31 cellular contexts compared by ENCODE assay signal in the genomic region with DNA sequence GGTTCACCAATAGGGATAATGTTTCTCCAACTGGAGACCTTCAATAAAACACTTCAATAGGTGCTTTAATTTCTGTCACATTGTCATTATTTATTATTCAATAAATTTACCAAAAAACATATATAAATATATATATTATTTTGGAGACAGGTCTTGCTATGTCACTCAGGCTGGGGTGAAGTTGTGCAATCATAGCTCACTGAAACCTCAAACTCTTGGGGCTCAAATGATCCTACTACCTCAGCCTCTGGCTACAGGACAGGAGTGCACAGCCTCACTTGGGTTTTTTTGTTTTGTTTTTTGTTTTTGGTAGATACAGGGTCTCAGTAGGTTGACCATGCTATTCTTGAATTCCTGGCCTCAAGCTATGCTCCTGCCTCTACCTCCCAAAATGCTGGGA. TPM values are rescaled to one million over a fixed set of nuclear protein-coding genes. Genes with fewer than 3 reads are reported as not detected.
"Had no signal": no experiment of that assay in that cellular context is flagged by ENCODE, and none has a peak within 500 bp of the region (broad histone marks: within the 10 kb centered on the region; RNA-seq: fewer than 3 reads in every experiment).

No MANE protein-coding gene starts in this region.

- H3K27ac ChIP-seq: brain microvascular endothelial cell, colonic mucosa, esophagus muscularis mucosa, foreskin keratinocyte, gastrocnemius medialis, heart left ventricle had no signal

- H3K9me3 ChIP-seq: colonic mucosa, esophagus muscularis mucosa, gastrocnemius medialis, heart left ventricle had no signal

- H3K36me3 ChIP-seq: brain microvascular endothelial cell, colonic mucosa, gastrocnemius medialis had no signal

- H3K4me3 ChIP-seq: colonic mucosa, esophagus muscularis mucosa, gastrocnemius medialis, heart left ventricle had no signal

- DNase-seq: activated CD4-positive, alpha-beta memory T cell treated with anti-CD3 and anti-CD28 coated beads, Interleukin-2, amount 10 ng/mL, durations not matched to agents 7 days and 5 days; activated CD4-positive, alpha-beta T cell treated with anti-CD3 and anti-CD28 coated beads for 1 hour; activated CD4-positive, alpha-beta T cell treated with anti-CD3 and anti-CD28 coated beads for 4 hours; activated CD4-positive, alpha-beta T cell treated with anti-CD3 and anti-CD28 coated beads, Interleukin-2, amount 10 ng/mL, durations not matched to agents 7 days and 5 days; activated CD4-positive, alpha-beta T cell treated with anti-CD3 and anti-CD28 coated beads, Interleukin-2, amount 50 U/mL, for 4 hours; activated CD8-positive, alpha-beta memory T cell treated with anti-CD3 and anti-CD28 coated beads, Interleukin-2, amount 50 U/mL, for 48 hours; activated gamma-delta T cell; activated naive CD4-positive, alpha-beta T cell; activated naive CD4-positive, alpha-beta T cell treated with anti-CD3 and anti-CD28 coated beads, Interleukin-2, amount 10 ng/mL, durations not matched to agents 7 days and 5 days; activated naive CD8-positive, alpha-beta T cell treated with anti-CD3 and anti-CD28 coated beads, Interleukin-2, amount 10 ng/mL, durations not matched to agents 7 days and 5 days; activated T-cell treated with anti-CD3 and anti-CD28 coated beads for 4 hours; activated T-cell treated with anti-CD3 and anti-CD28 coated beads, Interleukin-2, amount 50 U/mL, for 24 hours; activated T-cell treated with anti-CD3 and anti-CD28 coated beads, Interleukin-2, amount 50 U/mL, for 72 hours; brain microvascular endothelial cell; colonic mucosa; effector memory CD8-positive, alpha-beta T cell; erythroblast; foreskin keratinocyte; gastrocnemius medialis; glutamatergic neuron; heart left ventricle; T-helper 1 cell; T-helper 17 cell; T1000 had no signal

- H3K27me3 ChIP-seq: brain microvascular endothelial cell, colonic mucosa, esophagus muscularis mucosa, foreskin keratinocyte, gastrocnemius medialis, heart left ventricle had no signal

- ATAC-seq: activated naive CD4-positive, alpha-beta T cell treated with anti-CD3 and anti-CD28 coated beads, Interleukin-2, amount 50 U/mL, for 72 hours; activated T-cell treated with anti-CD3 and anti-CD28 coated beads, Interleukin-2, amount 50 U/mL, for 72 hours; effector memory CD8-positive, alpha-beta T cell; foreskin keratinocyte; gastrocnemius medialis; heart left ventricle; T-helper 17 cell had no signal

- H3K4me1 ChIP-seq: colonic mucosa, foreskin keratinocyte, gastrocnemius medialis had no signal

RNA-seq across cellular contexts. Expression of a gene that starts 9.9 kb away (rescaled TPM):
- total RNA-seq: activated CD4-positive, alpha-beta memory T cell treated with anti-CD3 and anti-CD28 coated beads, Interleukin-2, amount 10 ng/mL, durations not matched to agents 7 days and 5 days; activated CD4-positive, alpha-beta T cell treated with anti-CD3 and anti-CD28 coated beads, Interleukin-2, amount 10 ng/mL, durations not matched to agents 7 days and 5 days; activated naive CD4-positive, alpha-beta T cell treated with anti-CD3 and anti-CD28 coated beads, Interleukin-2, amount 50 U/mL, for 72 hours; activated naive CD8-positive, alpha-beta T cell treated with anti-CD3 and anti-CD28 coated beads, Interleukin-2, amount 10 ng/mL, durations not matched to agents 7 days and 5 days; activated T-cell treated with anti-CD3 and anti-CD28 coated beads, Interleukin-2, amount 50 U/mL, for 72 hours; astrocyte; bronchial epithelial cell; cardiac septum; chondrocyte; colonic mucosa; dermis microvascular lymphatic vessel endothelial cell; esophagus muscularis mucosa; foreskin keratinocyte; gastrocnemius medialis; heart left ventricle; T-helper 17 cell had no signal
- polyA plus RNA-seq: foreskin keratinocyte, heart left ventricle had no signal
